In the genomic region with DNA sequence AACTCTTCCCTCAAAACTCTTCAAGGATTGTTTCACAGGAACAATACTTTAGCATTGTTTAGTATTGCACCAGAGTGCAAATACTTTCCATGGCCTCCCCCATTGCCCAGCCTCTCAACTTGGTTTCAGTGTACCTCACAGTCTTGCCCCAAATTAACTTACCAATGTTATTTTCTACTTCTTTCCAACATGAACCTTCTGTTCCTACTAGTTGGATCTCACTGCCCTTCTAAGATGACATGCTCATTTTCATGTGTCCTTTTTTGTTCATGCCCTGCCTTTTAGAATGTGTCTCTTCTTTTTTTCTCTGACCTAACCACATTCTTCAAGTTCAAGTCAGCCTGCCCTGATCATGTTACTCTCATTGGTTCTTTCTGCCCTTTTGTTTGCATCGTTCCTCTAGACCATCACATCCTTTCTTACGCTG, we compare ENCODE assay signal across 14 cellular contexts. TPM values are rescaled to one million over a fixed set of nuclear protein-coding genes. Genes with fewer than 3 reads are reported as not detected.
DNase-seq lines count a peak whose midpoint lies in the region; ATAC-seq, FAIRE-seq and TF ChIP-seq lines count a peak whose summit lies in the region.
"Had no signal": no experiment of that assay in that cellular context is flagged by ENCODE, and none has a peak within 500 bp of the region (broad histone marks: within the 10 kb centered on the region; RNA-seq: fewer than 3 reads in every experiment).

No MANE protein-coding gene starts in this region.

- ATAC-seq in left cardiac atrium (no peak), GM18867 (IDR thresholded peaks at IDR 0.05; ENCODE audit: unreplicated experiment) (no peak)
- ATAC-seq: body of pancreas, T-helper 17 cell had no signal

- DNase-seq in GM12891 (ENCODE audit: insufficient read length, low spot score) (no peak), SJSA1 (ENCODE audit: low read depth in 1 of 2, low spot score in 2 of 2) (peak in 1 of 2 experiments; percentile 72), fibroblast of mammary gland (ENCODE audit: low read depth) (peak; percentile 58), osteocyte (ENCODE audit: extremely low spot score, unreplicated experiment) (no peak), NCI-H226 (no peak), left cardiac atrium (no peak)
- DNase-seq in activated CD4-positive, alpha-beta T cell treated with anti-CD3 and anti-CD28 coated beads for 1 hour = no peak
- DNase-seq: body of pancreas, NCI-H1105, Peyer's patch, T-helper 17 cell had no signal

- H3K27ac ChIP-seq in SJSA1 = peak overlapping the region; percentile 40
- H3K27ac ChIP-seq: BLaER1 treated with 17β-estradiol and CSF1 and Interleukin-3, amounts not matched to agents 10 nM and 100 nM; Peyer's patch had no signal

- no peaks in the 10 kb centered on the region for H3K9me3 Mint-ChIP-seq in osteocyte (ENCODE audit: unreplicated experiment)

- H3K4me3 ChIP-seq in SJSA1 (0 out of 2 replicates have a peak overlapping the region, but pooled peaks have one; percentile 0), fibroblast of mammary gland (ENCODE audit: control insufficient read depth, low read depth, low read length) (no peak overlapping the region)
- H3K4me3 ChIP-seq: BLaER1 treated with 17β-estradiol and CSF1 and Interleukin-3, amounts not matched to agents 10 nM and 100 nM; body of pancreas; Peyer's patch; right atrium auricular region had no signal

- H3K36me3 Mint-ChIP-seq in osteocyte (ENCODE audit: unreplicated experiment) = no peaks in the 10 kb centered on the region

- peaks cover 49% of the 10 kb centered on the region for H3K4me1 ChIP-seq in SJSA1 (replicated peaks)

- H3K36me3 ChIP-seq in SJSA1 = peaks cover 23% of the 10 kb centered on the region
- H3K36me3 ChIP-seq: Peyer's patch, right atrium auricular region had no signal

- H3K4me3 Mint-ChIP-seq in osteocyte (ENCODE audit: unreplicated experiment) = peak overlapping the region; percentile 16
- H3K4me3 Mint-ChIP-seq: T-helper 17 cell had no signal

- FAIRE-seq in GM12891 (lab: Jason Lieb, UNC) = peak; percentile 45

- peak overlapping the region; percentile 48 for H3K27ac Mint-ChIP-seq in osteocyte (ENCODE audit: unreplicated experiment)
- H3K27ac Mint-ChIP-seq: T-helper 17 cell had no signal

- intact Hi-C loops in left cardiac atrium (cut with DNase I) = no loop called here

- H3K9me3 ChIP-seq in SJSA1 (replicated peaks) = no peaks in the 10 kb centered on the region
- H3K9me3 ChIP-seq: BLaER1 treated with 17β-estradiol and CSF1 and Interleukin-3, amounts not matched to agents 10 nM and 100 nM; body of pancreas; Peyer's patch; right atrium auricular region had no signal

- H3K4me1 Mint-ChIP-seq in osteocyte (ENCODE audit: unreplicated experiment) = peaks cover 57% of the 10 kb centered on the region

- H3K27me3 ChIP-seq in SJSA1 (replicated peaks) = no peaks in the 10 kb centered on the region
- H3K27me3 ChIP-seq: BLaER1 treated with 17β-estradiol and CSF1 and Interleukin-3, amounts not matched to agents 10 nM and 100 nM; body of pancreas; Peyer's patch; right atrium auricular region had no signal

- TF ChIP-seq POLR2A in GM12891 (IDR thresholded peaks at IDR 0.05; ENCODE audit: low read depth, low read length) = no peak

- TF ChIP-seq CTCF in fibroblast of mammary gland (conservative IDR thresholded peaks at IDR 0.05; ENCODE audit: control insufficient read depth, insufficient read depth, low read depth, low read length) = no peak
- no peak for TF ChIP-seq CTCF in osteocyte (IDR thresholded peaks at IDR 0.05)

- no peaks in the 10 kb centered on the region for H3K27me3 Mint-ChIP-seq in osteocyte (ENCODE audit: unreplicated experiment)

TF ChIP-seq in GM12891, 5 proteins besides CTCF, POLR2A, EP300 and RAD21:
- no peak for TF ChIP-seq POU2F2 (IDR thresholded peaks at IDR 0.05; ENCODE audit: low read depth, low read length)
- TF ChIP-seq SPI1 (IDR thresholded peaks at IDR 0.05; ENCODE audit: low read depth, low read length) = no peak
- no peak for TF ChIP-seq TAF1 (IDR thresholded peaks at IDR 0.05; ENCODE audit: low read depth, low read length)
- no peak for TF ChIP-seq POLR2AphosphoS5 (IDR thresholded peaks at IDR 0.05; ENCODE audit: low read depth, low read length)
- TF ChIP-seq PAX5 (IDR thresholded peaks at IDR 0.05; ENCODE audit: insufficient read depth, low read length, severe bottlenecking) = no peak

RNA-seq across cellular contexts. Expression of a gene that starts 4.1 kb away (rescaled TPM):
- polyA plus RNA-seq in GM12891 (2012; ENCODE audit: low read depth, missing spikeins) = 26.1 TPM
- 81.9 and 149 TPM in 2 replicates for total RNA-seq in SJSA1 (2014; rRNA removed; shearing (Covaris generic))
- total RNA-seq in osteocyte = 152 and 155 TPM in 2 replicates
- 100 to 1,000 TPM in 1 of 2 donors, 10 to 100 TPM in 1; 95.7 to 117 TPM for total RNA-seq in left cardiac atrium
